4 cellular contexts compared by ENCODE assay signal in the genomic region with DNA sequence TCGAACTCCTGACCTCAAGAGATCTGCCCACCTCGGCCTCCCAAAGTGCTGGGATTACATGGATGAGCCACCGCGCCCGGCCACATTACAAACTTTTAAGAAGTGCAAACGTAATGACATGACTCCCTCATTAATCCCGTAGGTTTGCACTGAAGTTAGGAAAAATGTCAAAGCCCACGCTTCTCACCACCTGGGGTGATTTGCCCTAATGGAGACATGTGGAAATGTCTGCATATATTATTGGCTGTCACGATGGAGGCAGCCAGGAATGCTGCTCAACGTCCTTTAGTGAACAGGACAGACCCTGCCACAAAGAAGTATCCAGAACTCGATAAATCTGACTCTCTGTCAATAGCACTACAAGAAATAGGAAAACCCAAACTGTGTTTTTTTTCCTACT. TPM values are rescaled to one million over a fixed set of nuclear protein-coding genes. Genes with fewer than 3 reads are reported as not detected.
"Had no signal": no experiment of that assay in that cellular context is flagged by ENCODE, and none has a peak within 500 bp of the region (broad histone marks: within the 10 kb centered on the region; RNA-seq: fewer than 3 reads in every experiment).

No MANE protein-coding gene starts in this region.

- DNase-seq: GDM1, GF-D8 had no signal

- ATAC-seq: GM12878 had no signal

- H3K4me3 ChIP-seq: GM12878 had no signal

RNA-seq across cellular contexts. Expression of gene NLRP9, which starts 21.0 kb away (rescaled TPM):
- total RNA-seq: G401, GM12878 had no signal
- polyA plus RNA-seq: GM12878 had no signal

RNA-seq across cellular contexts. Expression of gene RFPL4A, which starts 41.6 kb away (rescaled TPM):
- total RNA-seq: GM12878 had no signal

RNA-seq across cellular contexts. Expression of gene RFPL4AL1, which starts 51.7 kb away (rescaled TPM):
- total RNA-seq: GM12878 had no signal
- polyA plus RNA-seq: GM12878 had no signal
